ENCODE assay signal across 11 cellular contexts in the genomic region with DNA sequence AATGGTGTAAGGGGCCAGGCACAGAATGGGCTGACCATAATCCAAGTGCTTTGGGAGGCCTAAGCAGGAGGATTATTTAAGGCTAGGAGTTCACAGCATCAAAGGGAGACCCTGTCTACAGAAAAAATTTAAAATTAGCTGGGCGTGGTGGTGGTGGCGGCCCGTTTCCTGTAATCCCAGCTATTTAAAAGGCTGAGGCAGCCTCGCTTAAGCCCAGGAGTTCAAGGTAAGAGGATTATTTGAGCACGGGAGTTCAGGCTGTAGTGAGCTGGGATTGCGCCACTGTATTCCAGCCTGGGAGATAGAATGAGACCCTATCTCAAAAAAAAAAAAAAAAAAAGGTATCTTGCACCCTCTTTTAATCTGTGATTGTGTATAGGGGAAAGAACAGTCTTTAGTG. TPM values are rescaled to one million over a fixed set of nuclear protein-coding genes. Genes with fewer than 3 reads are reported as not detected.
DNase-seq lines count a peak whose midpoint lies in the region; ATAC-seq and TF ChIP-seq lines count a peak whose summit lies in the region.
"Had no signal": no experiment of that assay in that cellular context is flagged by ENCODE, and none has a peak within 500 bp of the region (broad histone marks: within the 10 kb centered on the region; RNA-seq: fewer than 3 reads in every experiment).

No MANE protein-coding gene starts in this region.

- H3K4me1 Mint-ChIP-seq in stimulated activated naive CD8-positive, alpha-beta T cell treated with anti-CD3 and anti-CD28 coated beads, Interleukin-15, Interleukin-2, amounts not matched to agents 100 ng/mL and 50 ng/mL, for 24 hours (ENCODE audit: low read depth): peaks cover 61% of the 10 kb centered on the region
- H3K4me1 Mint-ChIP-seq in activated CD8-positive, alpha-beta T cell treated with anti-CD3 and anti-CD28 coated beads for 36 hours (ENCODE audit: low read depth): peaks cover 40% of the 10 kb centered on the region

- H3K27me3 ChIP-seq in BE2C: no peaks in the 10 kb centered on the region
- H3K27me3 ChIP-seq: heart right ventricle had no signal

- peak overlapping the region; percentile 20; the same call in 1 of the 2 replicates for H3K4me3 ChIP-seq in iPS-18c (ENCODE audit: insufficient read depth, low read depth, low read length)
- no peak overlapping the region for H3K4me3 ChIP-seq in BE2C (ENCODE audit: low read depth, low read length)

- H3K4me1 ChIP-seq in BE2C: no peaks in the 10 kb centered on the region

- no peak for DNase-seq in stimulated activated naive CD8-positive, alpha-beta T cell treated with anti-CD3 and anti-CD28 coated beads, Interleukin-15, Interleukin-2, amounts not matched to agents 100 U/mL and 50 U/mL, for 24 hours
- no peak for DNase-seq in activated CD8-positive, alpha-beta T cell treated with anti-CD3 and anti-CD28 coated beads for 36 hours
- DNase-seq in BE2C: no peak
- no peak for DNase-seq in NCI-H146 treated with DMSO at 0.1 percent for 48 hours (lab: John Stamatoyannopoulos, UW; ENCODE audit: unreplicated experiment)
- no peak for DNase-seq in NCI-H2029 (lab: John Stamatoyannopoulos, UW)
- DNase-seq: heart right ventricle, NCI-H2227 treated with DMSO at 0.1 percent for 48 hours, nucleus accumbens had no signal

- H3K4me3 Mint-ChIP-seq in stimulated activated naive CD8-positive, alpha-beta T cell treated with anti-CD3 and anti-CD28 coated beads, Interleukin-15, Interleukin-2, amounts not matched to agents 100 ng/mL and 50 ng/mL, for 24 hours: peak overlapping the region; percentile 100
- peak overlapping the region; percentile 89 for H3K4me3 Mint-ChIP-seq in activated CD8-positive, alpha-beta T cell treated with anti-CD3 and anti-CD28 coated beads for 36 hours

- H3K9me3 ChIP-seq in iPS-18c (ENCODE audit: control insufficient read depth, insufficient read depth, low read length) (no peaks in the 10 kb centered on the region), BE2C (no peaks in the 10 kb centered on the region)
- H3K9me3 ChIP-seq: heart right ventricle had no signal

- no peak for ATAC-seq in stimulated activated naive CD8-positive, alpha-beta T cell treated with anti-CD3 and anti-CD28 coated beads, Interleukin-15, Interleukin-2, amounts not matched to agents 100 U/mL and 50 U/mL, for 24 hours
- ATAC-seq in activated CD8-positive, alpha-beta T cell treated with anti-CD3 and anti-CD28 coated beads for 36 hours: no peak
- ATAC-seq in HG03457 (IDR thresholded peaks at IDR 0.05; ENCODE audit: unreplicated experiment): no peak
- ATAC-seq: heart right ventricle had no signal

- no peaks in the 10 kb centered on the region for H3K27me3 Mint-ChIP-seq in stimulated activated naive CD8-positive, alpha-beta T cell treated with anti-CD3 and anti-CD28 coated beads, Interleukin-15, Interleukin-2, amounts not matched to agents 100 ng/mL and 50 ng/mL, for 24 hours
- no peaks in the 10 kb centered on the region for H3K27me3 Mint-ChIP-seq in activated CD8-positive, alpha-beta T cell treated with anti-CD3 and anti-CD28 coated beads for 36 hours

- peaks cover 50% of the 10 kb centered on the region for H3K36me3 Mint-ChIP-seq in stimulated activated naive CD8-positive, alpha-beta T cell treated with anti-CD3 and anti-CD28 coated beads, Interleukin-15, Interleukin-2, amounts not matched to agents 100 ng/mL and 50 ng/mL, for 24 hours (ENCODE audit: low read depth)
- H3K36me3 Mint-ChIP-seq in activated CD8-positive, alpha-beta T cell treated with anti-CD3 and anti-CD28 coated beads for 36 hours (ENCODE audit: low read depth): peaks cover 40% of the 10 kb centered on the region

- H3K27ac Mint-ChIP-seq in stimulated activated naive CD8-positive, alpha-beta T cell treated with anti-CD3 and anti-CD28 coated beads, Interleukin-15, Interleukin-2, amounts not matched to agents 100 ng/mL and 50 ng/mL, for 24 hours: peak overlapping the region; percentile 88
- H3K27ac Mint-ChIP-seq in activated CD8-positive, alpha-beta T cell treated with anti-CD3 and anti-CD28 coated beads for 36 hours: peak overlapping the region; percentile 97

- no peak for TF ChIP-seq CTCF in activated CD8-positive, alpha-beta T cell treated with anti-CD3 and anti-CD28 coated beads for 36 hours (IDR thresholded peaks at IDR 0.05)
- no peak for TF ChIP-seq CTCF in BE2C (IDR thresholded peaks at IDR 0.05; ENCODE audit: low read depth, low read length)

- intact Hi-C loops in activated CD8-positive, alpha-beta T cell treated with anti-CD3 and anti-CD28 coated beads for 36 hours (cut with micrococcal nuclease): no loop called here

- CTCF ChIA-PET in activated CD8-positive, alpha-beta T cell treated with anti-CD3 and anti-CD28 coated beads for 36 hours (lab: Charles Lee): interaction anchor here (0.8 to 1.6 kb wide), 2 partner anchors 41 to 245 kb away, joined by 3 to 5 read pairs; no protein-coding TSS in a partner anchor

- no peaks in the 10 kb centered on the region for H3K9me3 Mint-ChIP-seq in stimulated activated naive CD8-positive, alpha-beta T cell treated with anti-CD3 and anti-CD28 coated beads, Interleukin-15, Interleukin-2, amounts not matched to agents 100 ng/mL and 50 ng/mL, for 24 hours
- H3K9me3 Mint-ChIP-seq in activated CD8-positive, alpha-beta T cell treated with anti-CD3 and anti-CD28 coated beads for 36 hours: no peaks in the 10 kb centered on the region

- POLR2A ChIA-PET in activated CD8-positive, alpha-beta T cell treated with anti-CD3 and anti-CD28 coated beads for 36 hours (lab: Charles Lee): interaction anchor here (0.7 to 1.9 kb wide), 2 partner anchors 25 to 194 kb away, joined by 3 to 8 read pairs; a partner anchor contains a TSS

- H3K36me3 ChIP-seq in BE2C: no peaks in the 10 kb centered on the region; the same call in 1 of the 2 replicates

RNA-seq across cellular contexts. Expression of a gene that starts 1.9 kb away (rescaled TPM):
- 100 to 1,000 TPM; 312 to 334 TPM for total RNA-seq in activated CD8-positive, alpha-beta T cell treated with anti-CD3 and anti-CD28 coated beads for 36 hours
- polyA plus RNA-seq in BE2C (2012; ENCODE audit: insufficient read depth, insufficient read length, low read depth): 249 TPM

RNA-seq across cellular contexts. Expression of a gene that starts 2.0 kb away (rescaled TPM):
- total RNA-seq in activated CD8-positive, alpha-beta T cell treated with anti-CD3 and anti-CD28 coated beads for 36 hours: 10 to 100 TPM; 25.3 to 28.3 TPM
- polyA plus RNA-seq in BE2C (2012; ENCODE audit: insufficient read depth, insufficient read length, low read depth): 33.3 TPM

RNA-seq across cellular contexts. Expression of a gene that starts 4.6 kb away (rescaled TPM):
- 10 to 100 TPM; 12.4 to 15.0 TPM for total RNA-seq in activated CD8-positive, alpha-beta T cell treated with anti-CD3 and anti-CD28 coated beads for 36 hours
- polyA plus RNA-seq in BE2C (2012; ENCODE audit: insufficient read depth, insufficient read length, low read depth): 9.0 TPM

RNA-seq across cellular contexts. Expression of a gene that starts 12.1 kb away (rescaled TPM):
- total RNA-seq in activated CD8-positive, alpha-beta T cell treated with anti-CD3 and anti-CD28 coated beads for 36 hours: 1 to 10 TPM; 3.7 TPM
- polyA plus RNA-seq in BE2C (2012; ENCODE audit: insufficient read depth, insufficient read length, low read depth): 24.9 TPM
